Comparison of ENCODE assay signal across 19 cellular contexts in genomic region chr3:46885612-46886011, GRCh38. TPM values are rescaled to one million over a fixed set of nuclear protein-coding genes. Genes with fewer than 3 reads are reported as not detected.
DNase-seq lines count a peak whose midpoint lies in the region; ATAC-seq, FAIRE-seq and TF ChIP-seq lines count a peak whose summit lies in the region.
"Had no signal": no experiment of that assay in that cellular context is flagged by ENCODE, and none has a peak within 500 bp of the region (broad histone marks: within the 10 kb centered on the region; RNA-seq: fewer than 3 reads in every experiment).

No MANE protein-coding gene starts in this region.

- intact Hi-C loops in K562 (cut with micrococcal nuclease): no loop called here

- H3K4me3 ChIP-seq in K562 (no peak overlapping the region), bronchial epithelial cell (ENCODE audit: low read depth, low read length) (no peak overlapping the region), tibial nerve (no peak overlapping the region)

- TF ChIP-seq CTCF in K562 (IDR thresholded peaks at IDR 0.05 in 2 of 3, conservative IDR thresholded peaks at IDR 0.05 in 1 of 3; ENCODE audit: insufficient read depth in 2 of 3, low read depth in 1 of 3, low read length in 3 of 3) (no peak), bronchial epithelial cell (IDR thresholded peaks at IDR 0.05; ENCODE audit: insufficient read depth, low read length, severe bottlenecking) (no peak), mesothelial cell of epicardium (IDR thresholded peaks at IDR 0.05; ENCODE audit: unreplicated experiment) (no peak), tibial nerve (IDR thresholded peaks at IDR 0.05) (no peak)

- no peaks in the 10 kb centered on the region for H3K9me3 Mint-ChIP-seq in mesothelial cell of epicardium
- no peaks in the 10 kb centered on the region for H3K9me3 Mint-ChIP-seq in activated CD8-positive, alpha-beta T cell treated with anti-CD3 and anti-CD28 coated beads, Interleukin-2, amount 10 ng/mL, durations not matched to agents 7 days and 5 days (ENCODE audit: insufficient read depth)

- no TSS peak for BruUV-seq in K562 (replicated peaks; lab: Mats Ljungman, UMichigan)

- H3K79me2 ChIP-seq in K562 (ENCODE audit: control insufficient read depth, insufficient read depth, low read length): no peaks in the 10 kb centered on the region

- POLR2A ChIA-PET in K562 (lab: Yijun Ruan, JAX): interaction anchor here (0.5 to 0.6 kb wide), 2 partner anchors 73 to 109 kb away, joined by 3 to 4 read pairs; no protein-coding TSS in a partner anchor
- POLR2A ChIA-PET in activated CD8-positive, alpha-beta T cell treated with anti-CD3 and anti-CD28 coated beads, Interleukin-2, amount 10 ng/mL, durations not matched to agents 7 days and 5 days (lab: Charles Lee): no interaction called here

- H3K9ac ChIP-seq in K562 (ENCODE audit: insufficient read depth in 1 of 2, low read depth in 2 of 2, low read length in 2 of 2): no peak overlapping the region

- DNase-seq in K562 (ENCODE audit: extremely low read depth in 1 of 4, low spot score in 3 of 4) (no peak), bronchial epithelial cell (ENCODE audit: low read depth) (no peak), mesothelial cell of epicardium (ENCODE audit: low spot score in 2 of 2, unreplicated experiment in 2 of 2) (no peak), germinal center (ENCODE audit: low spot score) (no peak), tibial nerve (ENCODE audit: low spot score in 2 of 2) (no peak)
- DNase-seq in activated CD8-positive, alpha-beta T cell treated with anti-CD3 and anti-CD28 coated beads, Interleukin-2, amount 10 ng/mL, durations not matched to agents 7 days and 5 days: no peak
- DNase-seq: ACHN; BE2C; C1 segment of cervical spinal cord; Caco-2; CD4-positive, CD25-positive, alpha-beta regulatory T cell; HCEC 1CT had no signal

- H3K4me2 ChIP-seq in K562 (ENCODE audit: insufficient read depth, low read length): no peak overlapping the region

- in situ Hi-C loops in K562 (cut with MboI): no loop called here

- H3K4me1 ChIP-seq in K562 (replicated peaks in 1 of 2; ENCODE audit: control insufficient read depth in 2 of 2, insufficient read depth in 2 of 2, low read length in 2 of 2) (peaks cover 0 to 37% of the 10 kb centered on the region in 2 experiments; a peak in 4 of 5 replicates), tibial nerve (peaks cover 0 to 30% (median 14%) of the 10 kb centered on the region in 4 donors)
- H3K4me1 ChIP-seq: BE2C had no signal

- H3K36me3 ChIP-seq in K562 (ENCODE audit: control insufficient read depth, insufficient read depth, low read length): no peaks in the 10 kb centered on the region
- no peaks in the 10 kb centered on the region for H3K36me3 ChIP-seq in bronchial epithelial cell (ENCODE audit: control insufficient read depth, insufficient read depth, low read length)
- H3K36me3 ChIP-seq in tibial nerve: no peaks in the 10 kb centered on the region
- H3K36me3 ChIP-seq: BE2C had no signal

- H3K27ac ChIP-seq in K562 (ENCODE audit: extremely low read depth, low read depth, low read length) (no peak overlapping the region), tibial nerve (no peak overlapping the region)

- H3K4me3 Mint-ChIP-seq in mesothelial cell of epicardium: peak overlapping the region; percentile 72
- no peak overlapping the region for H3K4me3 Mint-ChIP-seq in activated CD8-positive, alpha-beta T cell treated with anti-CD3 and anti-CD28 coated beads, Interleukin-2, amount 10 ng/mL, durations not matched to agents 7 days and 5 days

- H3K9me1 ChIP-seq in K562 (ENCODE audit: control insufficient read depth, insufficient read depth, low read length): no peaks in the 10 kb centered on the region

- no peak for FAIRE-seq in K562 (lab: Jason Lieb, UNC)
- FAIRE-seq in bronchial epithelial cell (lab: Jason Lieb, UNC): peak; percentile 47
- FAIRE-seq: A204.1, D721Med, G401.6, GM12891, GM19239, H54 had no signal

- H3K27ac Mint-ChIP-seq in mesothelial cell of epicardium: no peak overlapping the region
- H3K27ac Mint-ChIP-seq in activated CD8-positive, alpha-beta T cell treated with anti-CD3 and anti-CD28 coated beads, Interleukin-2, amount 10 ng/mL, durations not matched to agents 7 days and 5 days: no peak overlapping the region
- H3K27ac Mint-ChIP-seq: CD4-positive, CD25-positive, alpha-beta regulatory T cell had no signal

- H3K27me3 ChIP-seq in K562 (ENCODE audit: control insufficient read depth in 2 of 2, insufficient read depth in 2 of 2, low read length in 2 of 2): peaks cover 42 to 80% of the 10 kb centered on the region in 2 experiments
- H3K27me3 ChIP-seq in bronchial epithelial cell (ENCODE audit: control insufficient read depth, insufficient read depth, low read length): peaks cover 34% of the 10 kb centered on the region
- peaks cover 0 to 32% of the 10 kb centered on the region in 2 donors for H3K27me3 ChIP-seq in tibial nerve

- ATAC-seq in K562: no peak
- ATAC-seq in activated CD8-positive, alpha-beta T cell treated with anti-CD3 and anti-CD28 coated beads, Interleukin-2, amount 10 ng/mL, durations not matched to agents 7 days and 5 days: no peak

- CTCF ChIA-PET in K562 (lab: Yijun Ruan, JAX; ENCODE audit: low intra/inter-chr PET ratio): no interaction called here
- CTCF ChIA-PET in activated CD8-positive, alpha-beta T cell treated with anti-CD3 and anti-CD28 coated beads, Interleukin-2, amount 10 ng/mL, durations not matched to agents 7 days and 5 days (lab: Charles Lee): interaction anchor here (1.0 to 1.9 kb wide), 3 partner anchors 9 to 18 kb away, joined by 3 to 6 read pairs (median 4); no protein-coding TSS in a partner anchor

- peaks cover 14% of the 10 kb centered on the region; the same call in 1 of the 2 replicates for H4K20me1 ChIP-seq in K562 (replicated peaks; ENCODE audit: control insufficient read depth, insufficient read depth, low read length)

- no peak overlapping the region for H2AFZ ChIP-seq in K562 (ENCODE audit: low read depth, low read length)

- WGBS in K562 (ENCODE audit: insufficient coverage, low coverage, missing lambda C conversion rate): 5% methylated on average over 3 of the region's 3 CpGs
- WGBS in tibial nerve, 2 donors: 91 to 92% methylated on average over 3 of the region's 3 CpGs

- peaks cover 42% of the 10 kb centered on the region for H3K27me3 Mint-ChIP-seq in mesothelial cell of epicardium (ENCODE audit: low read depth)
- peaks cover 51% of the 10 kb centered on the region for H3K27me3 Mint-ChIP-seq in activated CD8-positive, alpha-beta T cell treated with anti-CD3 and anti-CD28 coated beads, Interleukin-2, amount 10 ng/mL, durations not matched to agents 7 days and 5 days (ENCODE audit: low read depth)

- TF ChIP-seq EP300 in K562 (IDR thresholded peaks at IDR 0.05; ENCODE audit: low read length) (no peak), tibial nerve (IDR thresholded peaks at IDR 0.05) (no peak)

- no peak for TF ChIP-seq RAD21 in K562 (CRISPR knock-in tag; conservative IDR thresholded peaks at IDR 0.05 in 1 of 2, IDR thresholded peaks at IDR 0.05 in 1 of 2)

- peaks cover 40% of the 10 kb centered on the region for H3K4me1 Mint-ChIP-seq in mesothelial cell of epicardium
- peaks cover 4% of the 10 kb centered on the region for H3K4me1 Mint-ChIP-seq in activated CD8-positive, alpha-beta T cell treated with anti-CD3 and anti-CD28 coated beads, Interleukin-2, amount 10 ng/mL, durations not matched to agents 7 days and 5 days (ENCODE audit: low read depth)

- TF ChIP-seq POLR2A in K562 (conservative IDR thresholded peaks at IDR 0.05) (no peak), tibial nerve (IDR thresholded peaks at IDR 0.05) (no peak)

- H3K9me3 ChIP-seq in K562 (replicated peaks; ENCODE audit: control insufficient read depth, insufficient read depth, low read depth, low read length) (no peaks in the 10 kb centered on the region), tibial nerve (no peaks in the 10 kb centered on the region)
- H3K9me3 ChIP-seq: BE2C, Caco-2 had no signal

- H3K36me3 Mint-ChIP-seq in mesothelial cell of epicardium: no peaks in the 10 kb centered on the region
- no peaks in the 10 kb centered on the region for H3K36me3 Mint-ChIP-seq in activated CD8-positive, alpha-beta T cell treated with anti-CD3 and anti-CD28 coated beads, Interleukin-2, amount 10 ng/mL, durations not matched to agents 7 days and 5 days (ENCODE audit: low read depth)
- H3K36me3 Mint-ChIP-seq: CD4-positive, CD25-positive, alpha-beta regulatory T cell had no signal

RNA-seq across cellular contexts. Expression of gene PTH1R, which starts 8.1 kb away (rescaled TPM):
- total RNA-seq in K562 (2011; cell fraction: chromatin; rRNA removed; ENCODE audit: low replicate concordance): not detected in 2 replicates
- not detected in 2 replicates for total RNA-seq in K562 (2011; cell fraction: nucleolus; rRNA removed)
- not detected in 2 replicates for total RNA-seq in K562 (2011; cell fraction: nucleoplasm; rRNA removed)
- total RNA-seq in K562 (2014; rRNA removed) (not detected in 2 replicates), K562 (2014; rRNA removed; fragmentation: Illumina TruSeq; extraction: Trizol) (not detected in 2 replicates), K562 (2015; rRNA removed; fragmentation: Illumina TruSeq; extraction: Trizol) (not detected in 2 replicates), K562 (2021) (not detected in 2 replicates), bronchial epithelial cell (not detected in 2 replicates), mesothelial cell of epicardium (34.3 to 38.0 TPM (median 36.4 TPM) in 3 replicates), tibial nerve (10 to 100 TPM in 3 of 4 donors, 1 to 10 TPM in 1; 8.1 to 14.3 (median 13.6) TPM)
- polyA plus RNA-seq in K562 (2011; rRNA removed) (not detected in 2 replicates), K562 (2014; fragmentation: Illumina TruSeq; extraction: Trizol) (not detected in 2 replicates), K562 (2014; fragmentation: Nextera tagmentation; extraction: Ambion mirVana) (not detected), K562 (2014; rRNA removed) (not detected in 2 replicates)
- polyA plus RNA-seq in K562 (2011; cell fraction: cytosol; rRNA removed): not detected in 2 replicates
- polyA plus RNA-seq in K562 (2011; cell fraction: nucleus; rRNA removed): not detected in 2 replicates
- polyA plus RNA-seq in K562 (2012): not detected in 2 replicates
- not detected in 2 replicates for polyA minus RNA-seq in K562 (2011; rRNA and poly(A)+ RNA removed)
- not detected in 2 replicates for polyA minus RNA-seq in K562 (2011; cell fraction: cytosol; rRNA and poly(A)+ RNA removed)
- polyA minus RNA-seq in K562 (2011; cell fraction: nucleus; rRNA and poly(A)+ RNA removed): not detected in 2 replicates
- total RNA-seq in activated CD8-positive, alpha-beta T cell treated with anti-CD3 and anti-CD28 coated beads, Interleukin-2, amount 10 ng/mL, durations not matched to agents 7 days and 5 days: not detected
- total RNA-seq: CD4-positive, CD25-positive, alpha-beta regulatory T cell; HT-29 had no signal
- polyA plus RNA-seq: CD4-positive, CD25-positive, alpha-beta regulatory T cell had no signal

RNA-seq across cellular contexts. Expression of gene MYL3, which starts 22.4 kb away (rescaled TPM):
- total RNA-seq in K562 (2011; cell fraction: chromatin; rRNA removed; ENCODE audit: low replicate concordance): not detected in 2 replicates
- not detected in 2 replicates for total RNA-seq in K562 (2011; cell fraction: nucleolus; rRNA removed)
- not detected in 2 replicates for total RNA-seq in K562 (2011; cell fraction: nucleoplasm; rRNA removed)
- total RNA-seq in K562 (2014; rRNA removed) (0.14 TPM in 1 of 2 replicates, not detected in the other), K562 (2014; rRNA removed; fragmentation: Illumina TruSeq; extraction: Trizol) (not detected in 2 replicates), K562 (2015; rRNA removed; fragmentation: Illumina TruSeq; extraction: Trizol) (not detected in 2 replicates), K562 (2021) (not detected in 2 replicates), bronchial epithelial cell (not detected in 2 replicates), mesothelial cell of epicardium (5.2 to 6.8 TPM (median 5.3 TPM) in 3 replicates), tibial nerve (10 to 100 TPM in 1 of 4 donors, 1 to 10 TPM in 3; 5.4 to 17.1 (median 8.6) TPM)
- polyA plus RNA-seq in K562 (2011; rRNA removed) (not detected in 2 replicates), K562 (2014; fragmentation: Illumina TruSeq; extraction: Trizol) (not detected in 2 replicates), K562 (2014; fragmentation: Nextera tagmentation; extraction: Ambion mirVana) (under 1 TPM in 1 of 2 experiments, not detected in 1; 0.45 TPM), K562 (2014; rRNA removed) (not detected in 2 replicates)
- not detected in 2 replicates for polyA plus RNA-seq in K562 (2011; cell fraction: cytosol; rRNA removed)
- not detected in 2 replicates for polyA plus RNA-seq in K562 (2011; cell fraction: nucleus; rRNA removed)
- not detected in 2 replicates for polyA plus RNA-seq in K562 (2012)
- polyA minus RNA-seq in K562 (2011; rRNA and poly(A)+ RNA removed): not detected in 2 replicates
- not detected in 2 replicates for polyA minus RNA-seq in K562 (2011; cell fraction: cytosol; rRNA and poly(A)+ RNA removed)
- not detected in 2 replicates for polyA minus RNA-seq in K562 (2011; cell fraction: nucleus; rRNA and poly(A)+ RNA removed)
- not detected for total RNA-seq in activated CD8-positive, alpha-beta T cell treated with anti-CD3 and anti-CD28 coated beads, Interleukin-2, amount 10 ng/mL, durations not matched to agents 7 days and 5 days
- total RNA-seq: CD4-positive, CD25-positive, alpha-beta regulatory T cell; HT-29 had no signal
- polyA plus RNA-seq: CD4-positive, CD25-positive, alpha-beta regulatory T cell had no signal
